ENCODE assay signal across 8 cellular contexts in genomic region chr2:105338020-105338385, GRCh38. TPM values are rescaled to one million over a fixed set of nuclear protein-coding genes. Genes with fewer than 3 reads are reported as not detected.
DNase-seq lines count a peak whose midpoint lies in the region; ATAC-seq, FAIRE-seq and TF ChIP-seq lines count a peak whose summit lies in the region.

No MANE protein-coding gene starts in this region.

- ATAC-seq in GM19328 (IDR thresholded peaks at IDR 0.05; ENCODE audit: unreplicated experiment) (peak; percentile 12), HG03432 (IDR thresholded peaks at IDR 0.05; ENCODE audit: unreplicated experiment) (no peak)

- POLR2A ChIA-PET in AG04449 (lab: Yijun Ruan, JAX): interaction anchor here (1.3 kb wide), 1 partner anchor 9 kb away, joined by 6 read pairs; no protein-coding TSS in a partner anchor
- POLR2A ChIA-PET in HEK293T (lab: Yijun Ruan, JAX): interaction anchor here (0.6 to 2.1 kb wide), 5 partner anchors 9 to 100 kb away, joined by 3 to 22 read pairs (median 4); partner anchors contain the start of gene TGFBRAP1

- H3K36me3 ChIP-seq in bronchial epithelial cell (ENCODE audit: control insufficient read depth, insufficient read depth, low read length) (peaks cover 8% of the 10 kb centered on the region), mucosa of rectum (ENCODE audit: control insufficient read depth in 2 of 2, insufficient read depth in 2 of 2, low read length in 2 of 2) (peaks cover 16 to 22% of the 10 kb centered on the region in 2 donors)

- peaks cover 11 to 13% of the 10 kb centered on the region in 2 donors for H3K4me1 ChIP-seq in mucosa of rectum (ENCODE audit: control insufficient read depth in 2 of 2, insufficient read depth in 2 of 2, low read length in 2 of 2)

- no peak for TF ChIP-seq CTCF in AG04449 (IDR thresholded peaks at IDR 0.05; ENCODE audit: insufficient read depth, low read length, missing control alignments)
- TF ChIP-seq CTCF in HL-60 (IDR thresholded peaks at IDR 0.05; ENCODE audit: insufficient read depth, low read length): no peak
- no peak for TF ChIP-seq CTCF in bronchial epithelial cell (IDR thresholded peaks at IDR 0.05; ENCODE audit: insufficient read depth, low read length, severe bottlenecking)

- H3K4me3 ChIP-seq in AG04449 (ENCODE audit: low read depth, low read length) (peak overlapping the region; percentile 90), HL-60 (replicated peaks; ENCODE audit: insufficient read depth, low read length) (peak overlapping the region; percentile 92), bronchial epithelial cell (ENCODE audit: low read depth, low read length) (peak overlapping the region; percentile 82), mucosa of rectum (ENCODE audit: low read length in 2 of 2) (peak overlapping the region; percentile 84 to 89)

- CTCF ChIA-PET in AG04449 (lab: Yijun Ruan, JAX): interaction anchor here (0.7 to 16.0 kb wide), 6 partner anchors 8 to 254 kb away, joined by 3 to 476 read pairs (median 4); no protein-coding TSS in a partner anchor
- CTCF ChIA-PET in HEK293T (lab: Yijun Ruan, JAX): no interaction called here

- peak overlapping the region; percentile 89 for H3K9ac ChIP-seq in mucosa of rectum (ENCODE audit: low read depth in 1 of 2, low read length in 2 of 2)

- H3K27me3 ChIP-seq in HL-60 (ENCODE audit: insufficient read depth, poor library complexity, severe bottlenecking) (no peaks in the 10 kb centered on the region), bronchial epithelial cell (ENCODE audit: control insufficient read depth, insufficient read depth, low read length) (no peaks in the 10 kb centered on the region), mucosa of rectum (ENCODE audit: control insufficient read depth in 2 of 2, insufficient read depth in 2 of 2, low read length in 2 of 2) (no peaks in the 10 kb centered on the region)

- DNase-seq in AG04449 (ENCODE audit: low read depth, low spot score) (no peak), HL-60 (ENCODE audit: low read depth in 1 of 2, low spot score in 1 of 2) (no peak), bronchial epithelial cell (ENCODE audit: low read depth) (no peak), HEK293T (ENCODE audit: extremely low spot score) (no peak)
- DNase-seq in activated CD4-positive, alpha-beta T cell treated with anti-CD3 and anti-CD28 coated beads for 4 hours: no peak

- no peaks in the 10 kb centered on the region for H3K9me3 ChIP-seq in mucosa of rectum (ENCODE audit: control insufficient read depth in 2 of 2, low read length in 2 of 2)

- no peak for FAIRE-seq in bronchial epithelial cell (lab: Jason Lieb, UNC)

- peak overlapping the region; percentile 98 for H3K27ac ChIP-seq in HL-60 (replicated peaks)
- H3K27ac ChIP-seq in mucosa of rectum (ENCODE audit: low read depth in 2 of 2, low read length in 2 of 2): peak overlapping the region; percentile 87 to 88

TF ChIP-seq in HEK293T, 16 proteins besides CTCF, POLR2A, EP300 and RAD21:
- TF ChIP-seq BHLHE40 (IDR thresholded peaks at IDR 0.05; ENCODE audit: borderline replicate concordance) (no peak), PKNOX1 (IDR thresholded peaks at IDR 0.05) (no peak), CTBP1 (IDR thresholded peaks at IDR 0.05; ENCODE audit: borderline replicate concordance) (no peak), L3MBTL2 (conservative IDR thresholded peaks at IDR 0.05) (no peak), SUZ12 (IDR thresholded peaks at IDR 0.05) (no peak), FOXM1 (IDR thresholded peaks at IDR 0.05; ENCODE audit: borderline replicate concordance) (no peak)

RNA-seq across cellular contexts. Expression of gene C2orf49, which starts 0.7 kb away (rescaled TPM):
- 25.6 and 28.2 TPM in 2 replicates for total RNA-seq in bronchial epithelial cell

RNA-seq across cellular contexts. Expression of gene TGFBRAP1, which starts 8.5 kb away (rescaled TPM):
- 10.8 and 13.7 TPM in 2 replicates for total RNA-seq in bronchial epithelial cell
